ENCODE assay signal across 1 cellular context in the genomic region with DNA sequence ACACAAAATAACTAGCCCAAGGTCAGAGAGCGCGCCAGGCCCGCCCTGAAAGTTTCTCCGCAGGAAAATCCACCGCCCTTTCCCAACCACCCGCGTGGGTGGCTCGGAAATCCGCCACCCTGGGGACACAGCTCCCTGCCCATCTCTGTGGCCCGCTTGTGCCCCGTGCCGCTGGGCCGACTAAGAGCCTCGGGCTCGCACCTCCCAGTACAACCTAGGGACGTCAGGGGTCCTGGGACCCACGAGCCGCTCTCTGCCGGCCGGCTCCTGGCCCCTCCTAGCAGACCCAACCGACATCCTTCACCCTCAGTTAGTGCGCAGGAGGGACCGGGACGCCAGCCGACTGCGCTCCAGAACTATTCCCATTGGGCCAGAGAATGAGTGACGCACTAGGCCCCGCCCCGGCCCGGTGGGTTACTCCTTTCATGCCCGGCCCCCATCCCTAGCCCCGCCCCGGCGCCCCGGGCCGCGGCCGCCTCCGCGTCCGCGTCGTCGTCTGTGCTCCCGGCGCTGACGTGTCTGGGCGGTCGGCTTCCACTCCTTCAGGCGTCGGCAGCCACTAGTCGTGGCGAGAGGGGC.
A peak's percentile ranks its signal among the peaks of the same experiment; 100 is the strongest.
TF ChIP-seq lines count a peak whose summit lies in the region.

No MANE protein-coding gene starts in this region.

TF ChIP-seq in K562, 482 proteins besides CTCF, POLR2A, EP300 and RAD21 (continued from another document and continues in another):
- TF ChIP-seq, protein P1, sequence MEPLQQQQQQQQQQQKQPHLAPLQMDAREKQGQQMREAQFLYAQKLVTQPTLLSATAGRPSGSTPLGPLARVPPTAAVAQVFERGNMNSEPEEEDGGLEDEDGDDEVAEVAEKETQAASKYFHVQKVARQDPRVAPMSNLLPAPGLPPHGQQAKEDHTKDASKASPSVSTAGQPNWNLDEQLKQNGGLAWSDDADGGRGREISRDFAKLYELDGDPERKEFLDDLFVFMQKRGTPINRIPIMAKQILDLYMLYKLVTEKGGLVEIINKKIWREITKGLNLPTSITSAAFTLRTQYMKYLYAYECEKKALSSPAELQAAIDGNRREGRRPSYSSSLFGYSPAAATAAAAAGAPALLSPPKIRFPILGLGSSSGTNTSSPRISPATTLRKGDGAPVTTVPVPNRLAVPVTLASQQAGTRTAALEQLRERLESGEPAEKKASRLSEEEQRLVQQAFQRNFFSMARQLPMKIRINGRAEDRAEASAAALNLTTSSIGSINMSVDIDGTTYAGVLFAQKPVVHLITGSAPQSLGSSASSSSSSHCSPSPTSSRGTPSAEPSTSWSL (CRISPR knock-in tag; IDR thresholded peaks at IDR 0.05; ENCODE audit: borderline replicate concordance): no peak
- TF ChIP-seq ZNF766 (CRISPR knock-in tag; conservative IDR thresholded peaks at IDR 0.05): peak; percentile 19; the same call in 1 of the 2 replicates
- TF ChIP-seq, protein P2, sequence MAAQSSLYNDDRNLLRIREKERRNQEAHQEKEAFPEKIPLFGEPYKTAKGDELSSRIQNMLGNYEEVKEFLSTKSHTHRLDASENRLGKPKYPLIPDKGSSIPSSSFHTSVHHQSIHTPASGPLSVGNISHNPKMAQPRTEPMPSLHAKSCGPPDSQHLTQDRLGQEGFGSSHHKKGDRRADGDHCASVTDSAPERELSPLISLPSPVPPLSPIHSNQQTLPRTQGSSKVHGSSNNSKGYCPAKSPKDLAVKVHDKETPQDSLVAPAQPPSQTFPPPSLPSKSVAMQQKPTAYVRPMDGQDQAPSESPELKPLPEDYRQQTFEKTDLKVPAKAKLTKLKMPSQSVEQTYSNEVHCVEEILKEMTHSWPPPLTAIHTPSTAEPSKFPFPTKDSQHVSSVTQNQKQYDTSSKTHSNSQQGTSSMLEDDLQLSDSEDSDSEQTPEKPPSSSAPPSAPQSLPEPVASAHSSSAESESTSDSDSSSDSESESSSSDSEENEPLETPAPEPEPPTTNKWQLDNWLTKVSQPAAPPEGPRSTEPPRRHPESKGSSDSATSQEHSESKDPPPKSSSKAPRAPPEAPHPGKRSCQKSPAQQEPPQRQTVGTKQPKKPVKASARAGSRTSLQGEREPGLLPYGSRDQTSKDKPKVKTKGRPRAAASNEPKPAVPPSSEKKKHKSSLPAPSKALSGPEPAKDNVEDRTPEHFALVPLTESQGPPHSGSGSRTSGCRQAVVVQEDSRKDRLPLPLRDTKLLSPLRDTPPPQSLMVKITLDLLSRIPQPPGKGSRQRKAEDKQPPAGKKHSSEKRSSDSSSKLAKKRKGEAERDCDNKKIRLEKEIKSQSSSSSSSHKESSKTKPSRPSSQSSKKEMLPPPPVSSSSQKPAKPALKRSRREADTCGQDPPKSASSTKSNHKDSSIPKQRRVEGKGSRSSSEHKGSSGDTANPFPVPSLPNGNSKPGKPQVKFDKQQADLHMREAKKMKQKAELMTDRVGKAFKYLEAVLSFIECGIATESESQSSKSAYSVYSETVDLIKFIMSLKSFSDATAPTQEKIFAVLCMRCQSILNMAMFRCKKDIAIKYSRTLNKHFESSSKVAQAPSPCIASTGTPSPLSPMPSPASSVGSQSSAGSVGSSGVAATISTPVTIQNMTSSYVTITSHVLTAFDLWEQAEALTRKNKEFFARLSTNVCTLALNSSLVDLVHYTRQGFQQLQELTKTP (IDR thresholded peaks at IDR 0.05; ENCODE audit: low read depth in 1 of 2, partially characterized antibody in 2 of 2): peak in 1 of 2 experiments; percentile 38
- TF ChIP-seq ASH1L (IDR thresholded peaks at IDR 0.05; ENCODE audit: borderline replicate concordance, low read depth, partially characterized antibody): no peak
- TF ChIP-seq, protein P3, sequence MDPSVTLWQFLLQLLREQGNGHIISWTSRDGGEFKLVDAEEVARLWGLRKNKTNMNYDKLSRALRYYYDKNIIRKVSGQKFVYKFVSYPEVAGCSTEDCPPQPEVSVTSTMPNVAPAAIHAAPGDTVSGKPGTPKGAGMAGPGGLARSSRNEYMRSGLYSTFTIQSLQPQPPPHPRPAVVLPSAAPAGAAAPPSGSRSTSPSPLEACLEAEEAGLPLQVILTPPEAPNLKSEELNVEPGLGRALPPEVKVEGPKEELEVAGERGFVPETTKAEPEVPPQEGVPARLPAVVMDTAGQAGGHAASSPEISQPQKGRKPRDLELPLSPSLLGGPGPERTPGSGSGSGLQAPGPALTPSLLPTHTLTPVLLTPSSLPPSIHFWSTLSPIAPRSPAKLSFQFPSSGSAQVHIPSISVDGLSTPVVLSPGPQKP (CRISPR knock-in tag; IDR thresholded peaks at IDR 0.05): no peak
- peak; percentile 3; the same call in 1 of the 2 replicates for TF ChIP-seq TEAD4 (IDR thresholded peaks at IDR 0.05; ENCODE audit: low read length)
- TF ChIP-seq TEAD4 (CRISPR knock-in tag; IDR thresholded peaks at IDR 0.05; ENCODE audit: borderline replicate concordance): no peak
- TF ChIP-seq, protein P4, sequence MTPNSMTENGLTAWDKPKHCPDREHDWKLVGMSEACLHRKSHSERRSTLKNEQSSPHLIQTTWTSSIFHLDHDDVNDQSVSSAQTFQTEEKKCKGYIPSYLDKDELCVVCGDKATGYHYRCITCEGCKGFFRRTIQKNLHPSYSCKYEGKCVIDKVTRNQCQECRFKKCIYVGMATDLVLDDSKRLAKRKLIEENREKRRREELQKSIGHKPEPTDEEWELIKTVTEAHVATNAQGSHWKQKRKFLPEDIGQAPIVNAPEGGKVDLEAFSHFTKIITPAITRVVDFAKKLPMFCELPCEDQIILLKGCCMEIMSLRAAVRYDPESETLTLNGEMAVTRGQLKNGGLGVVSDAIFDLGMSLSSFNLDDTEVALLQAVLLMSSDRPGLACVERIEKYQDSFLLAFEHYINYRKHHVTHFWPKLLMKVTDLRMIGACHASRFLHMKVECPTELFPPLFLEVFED (CRISPR knock-in tag; conservative IDR thresholded peaks at IDR 0.05): 0 out of 2 replicates have a peak, but pooled peaks have one; percentile 48
- TF ChIP-seq CBX1 (IDR thresholded peaks at IDR 0.05; ENCODE audit: low read depth): no peak
- TF ChIP-seq, protein P5, sequence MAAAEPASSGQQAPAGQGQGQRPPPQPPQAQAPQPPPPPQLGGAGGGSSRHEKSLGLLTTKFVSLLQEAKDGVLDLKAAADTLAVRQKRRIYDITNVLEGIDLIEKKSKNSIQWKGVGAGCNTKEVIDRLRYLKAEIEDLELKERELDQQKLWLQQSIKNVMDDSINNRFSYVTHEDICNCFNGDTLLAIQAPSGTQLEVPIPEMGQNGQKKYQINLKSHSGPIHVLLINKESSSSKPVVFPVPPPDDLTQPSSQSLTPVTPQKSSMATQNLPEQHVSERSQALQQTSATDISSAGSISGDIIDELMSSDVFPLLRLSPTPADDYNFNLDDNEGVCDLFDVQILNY (CRISPR knock-in tag; IDR thresholded peaks at IDR 0.05): no peak
- no peak for TF ChIP-seq ZNF212 (CRISPR knock-in tag; IDR thresholded peaks at IDR 0.05)
- TF ChIP-seq ZNF695 (CRISPR knock-in tag; IDR thresholded peaks at IDR 0.05): no peak
- peak; percentile 68 for TF ChIP-seq HNRNPLL (IDR thresholded peaks at IDR 0.05; ENCODE audit: low read depth, low read length, poor library complexity, severe bottlenecking)
- peak; percentile 78 for TF ChIP-seq FOSL1 (tag; conservative IDR thresholded peaks at IDR 0.05)
- no peak for TF ChIP-seq HNRNPL (IDR thresholded peaks at IDR 0.05; ENCODE audit: low read depth, low read length)
- no peak for TF ChIP-seq SMARCA4 (IDR thresholded peaks at IDR 0.05)
- no peak for TF ChIP-seq KHSRP (IDR thresholded peaks at IDR 0.05)
- TF ChIP-seq, protein P6, sequence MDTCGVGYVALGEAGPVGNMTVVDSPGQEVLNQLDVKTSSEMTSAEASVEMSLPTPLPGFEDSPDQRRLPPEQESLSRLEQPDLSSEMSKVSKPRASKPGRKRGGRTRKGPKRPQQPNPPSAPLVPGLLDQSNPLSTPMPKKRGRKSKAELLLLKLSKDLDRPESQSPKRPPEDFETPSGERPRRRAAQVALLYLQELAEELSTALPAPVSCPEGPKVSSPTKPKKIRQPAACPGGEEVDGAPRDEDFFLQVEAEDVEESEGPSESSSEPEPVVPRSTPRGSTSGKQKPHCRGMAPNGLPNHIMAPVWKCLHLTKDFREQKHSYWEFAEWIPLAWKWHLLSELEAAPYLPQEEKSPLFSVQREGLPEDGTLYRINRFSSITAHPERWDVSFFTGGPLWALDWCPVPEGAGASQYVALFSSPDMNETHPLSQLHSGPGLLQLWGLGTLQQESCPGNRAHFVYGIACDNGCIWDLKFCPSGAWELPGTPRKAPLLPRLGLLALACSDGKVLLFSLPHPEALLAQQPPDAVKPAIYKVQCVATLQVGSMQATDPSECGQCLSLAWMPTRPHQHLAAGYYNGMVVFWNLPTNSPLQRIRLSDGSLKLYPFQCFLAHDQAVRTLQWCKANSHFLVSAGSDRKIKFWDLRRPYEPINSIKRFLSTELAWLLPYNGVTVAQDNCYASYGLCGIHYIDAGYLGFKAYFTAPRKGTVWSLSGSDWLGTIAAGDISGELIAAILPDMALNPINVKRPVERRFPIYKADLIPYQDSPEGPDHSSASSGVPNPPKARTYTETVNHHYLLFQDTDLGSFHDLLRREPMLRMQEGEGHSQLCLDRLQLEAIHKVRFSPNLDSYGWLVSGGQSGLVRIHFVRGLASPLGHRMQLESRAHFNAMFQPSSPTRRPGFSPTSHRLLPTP (IDR thresholded peaks at IDR 0.05; ENCODE audit: borderline replicate concordance, extremely low read depth, insufficient read length): no peak
- 0 out of 2 replicates have a peak, but pooled peaks have one; percentile 21 for TF ChIP-seq ZNF175 (CRISPR knock-in tag; IDR thresholded peaks at IDR 0.05; ENCODE audit: low read depth)
- TF ChIP-seq MEIS2 (IDR thresholded peaks at IDR 0.05; ENCODE audit: partially characterized antibody): peak; percentile 45
- TF ChIP-seq TRIM28 (IDR thresholded peaks at IDR 0.05): no peak
- no peak for TF ChIP-seq ILF3 (IDR thresholded peaks at IDR 0.05; ENCODE audit: borderline replicate concordance)
- TF ChIP-seq, protein P7, sequence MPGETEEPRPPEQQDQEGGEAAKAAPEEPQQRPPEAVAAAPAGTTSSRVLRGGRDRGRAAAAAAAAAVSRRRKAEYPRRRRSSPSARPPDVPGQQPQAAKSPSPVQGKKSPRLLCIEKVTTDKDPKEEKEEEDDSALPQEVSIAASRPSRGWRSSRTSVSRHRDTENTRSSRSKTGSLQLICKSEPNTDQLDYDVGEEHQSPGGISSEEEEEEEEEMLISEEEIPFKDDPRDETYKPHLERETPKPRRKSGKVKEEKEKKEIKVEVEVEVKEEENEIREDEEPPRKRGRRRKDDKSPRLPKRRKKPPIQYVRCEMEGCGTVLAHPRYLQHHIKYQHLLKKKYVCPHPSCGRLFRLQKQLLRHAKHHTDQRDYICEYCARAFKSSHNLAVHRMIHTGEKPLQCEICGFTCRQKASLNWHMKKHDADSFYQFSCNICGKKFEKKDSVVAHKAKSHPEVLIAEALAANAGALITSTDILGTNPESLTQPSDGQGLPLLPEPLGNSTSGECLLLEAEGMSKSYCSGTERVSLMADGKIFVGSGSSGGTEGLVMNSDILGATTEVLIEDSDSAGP (CRISPR knock-in tag; IDR thresholded peaks at IDR 0.05): no peak
- peak; percentile 92 to 93 for TF ChIP-seq NRF1 (conservative IDR thresholded peaks at IDR 0.05 in 1 of 2, IDR thresholded peaks at IDR 0.05 in 1 of 2)
- TF ChIP-seq ZNF764 (CRISPR knock-in tag; IDR thresholded peaks at IDR 0.05; ENCODE audit: low read depth): peak; percentile 45; the same call in 1 of the 2 replicates
- no peak for TF ChIP-seq SAFB2 (IDR thresholded peaks at IDR 0.05; ENCODE audit: borderline replicate concordance, low read depth, low read length, severe bottlenecking)
- TF ChIP-seq EHMT2 (IDR thresholded peaks at IDR 0.05): no peak
- peak; percentile 65; the same call in 1 of the 2 replicates for TF ChIP-seq E2F3 (CRISPR knock-in tag; IDR thresholded peaks at IDR 0.05)
- peak in 1 of 2 experiments; percentile 94; a peak in 1 of 4 replicates for TF ChIP-seq MAZ (CRISPR knock-in tag; conservative IDR thresholded peaks at IDR 0.05 in 1 of 2, IDR thresholded peaks at IDR 0.05 in 1 of 2)
- TF ChIP-seq, protein P8, sequence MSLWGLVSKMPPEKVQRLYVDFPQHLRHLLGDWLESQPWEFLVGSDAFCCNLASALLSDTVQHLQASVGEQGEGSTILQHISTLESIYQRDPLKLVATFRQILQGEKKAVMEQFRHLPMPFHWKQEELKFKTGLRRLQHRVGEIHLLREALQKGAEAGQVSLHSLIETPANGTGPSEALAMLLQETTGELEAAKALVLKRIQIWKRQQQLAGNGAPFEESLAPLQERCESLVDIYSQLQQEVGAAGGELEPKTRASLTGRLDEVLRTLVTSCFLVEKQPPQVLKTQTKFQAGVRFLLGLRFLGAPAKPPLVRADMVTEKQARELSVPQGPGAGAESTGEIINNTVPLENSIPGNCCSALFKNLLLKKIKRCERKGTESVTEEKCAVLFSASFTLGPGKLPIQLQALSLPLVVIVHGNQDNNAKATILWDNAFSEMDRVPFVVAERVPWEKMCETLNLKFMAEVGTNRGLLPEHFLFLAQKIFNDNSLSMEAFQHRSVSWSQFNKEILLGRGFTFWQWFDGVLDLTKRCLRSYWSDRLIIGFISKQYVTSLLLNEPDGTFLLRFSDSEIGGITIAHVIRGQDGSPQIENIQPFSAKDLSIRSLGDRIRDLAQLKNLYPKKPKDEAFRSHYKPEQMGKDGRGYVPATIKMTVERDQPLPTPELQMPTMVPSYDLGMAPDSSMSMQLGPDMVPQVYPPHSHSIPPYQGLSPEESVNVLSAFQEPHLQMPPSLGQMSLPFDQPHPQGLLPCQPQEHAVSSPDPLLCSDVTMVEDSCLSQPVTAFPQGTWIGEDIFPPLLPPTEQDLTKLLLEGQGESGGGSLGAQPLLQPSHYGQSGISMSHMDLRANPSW (CRISPR knock-in tag; IDR thresholded peaks at IDR 0.05): 0 out of 2 replicates have a peak, but pooled peaks have one; percentile 28
- TF ChIP-seq BCL6 (CRISPR knock-in tag; IDR thresholded peaks at IDR 0.05): no peak
- no peak for TF ChIP-seq HMG20B (CRISPR knock-in tag; IDR thresholded peaks at IDR 0.05)
- TF ChIP-seq, protein P9, sequence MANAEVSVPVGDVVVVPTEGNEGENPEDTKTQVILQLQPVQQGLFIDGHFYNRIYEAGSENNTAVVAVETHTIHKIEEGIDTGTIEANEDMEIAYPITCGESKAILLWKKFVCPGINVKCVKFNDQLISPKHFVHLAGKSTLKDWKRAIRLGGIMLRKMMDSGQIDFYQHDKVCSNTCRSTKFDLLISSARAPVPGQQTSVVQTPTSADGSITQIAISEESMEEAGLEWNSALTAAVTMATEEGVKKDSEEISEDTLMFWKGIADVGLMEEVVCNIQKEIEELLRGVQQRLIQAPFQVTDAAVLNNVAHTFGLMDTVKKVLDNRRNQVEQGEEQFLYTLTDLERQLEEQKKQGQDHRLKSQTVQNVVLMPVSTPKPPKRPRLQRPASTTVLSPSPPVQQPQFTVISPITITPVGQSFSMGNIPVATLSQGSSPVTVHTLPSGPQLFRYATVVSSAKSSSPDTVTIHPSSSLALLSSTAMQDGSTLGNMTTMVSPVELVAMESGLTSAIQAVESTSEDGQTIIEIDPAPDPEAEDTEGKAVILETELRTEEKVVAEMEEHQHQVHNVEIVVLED (CRISPR knock-in tag; IDR thresholded peaks at IDR 0.05): peak; percentile 75
- TF ChIP-seq, protein P10, sequence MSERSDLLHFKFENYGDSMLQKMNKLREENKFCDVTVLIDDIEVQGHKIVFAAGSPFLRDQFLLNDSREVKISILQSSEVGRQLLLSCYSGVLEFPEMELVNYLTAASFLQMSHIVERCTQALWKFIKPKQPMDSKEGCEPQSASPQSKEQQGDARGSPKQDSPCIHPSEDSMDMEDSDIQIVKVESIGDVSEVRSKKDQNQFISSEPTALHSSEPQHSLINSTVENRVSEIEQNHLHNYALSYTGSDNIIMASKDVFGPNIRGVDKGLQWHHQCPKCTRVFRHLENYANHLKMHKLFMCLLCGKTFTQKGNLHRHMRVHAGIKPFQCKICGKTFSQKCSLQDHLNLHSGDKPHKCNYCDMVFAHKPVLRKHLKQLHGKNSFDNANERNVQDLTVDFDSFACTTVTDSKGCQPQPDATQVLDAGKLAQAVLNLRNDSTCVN (CRISPR knock-in tag; IDR thresholded peaks at IDR 0.05): no peak
- TF ChIP-seq, protein P11, sequence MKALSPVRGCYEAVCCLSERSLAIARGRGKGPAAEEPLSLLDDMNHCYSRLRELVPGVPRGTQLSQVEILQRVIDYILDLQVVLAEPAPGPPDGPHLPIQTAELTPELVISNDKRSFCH (CRISPR knock-in tag; IDR thresholded peaks at IDR 0.05): no peak
- TF ChIP-seq, protein P11 (tag; IDR thresholded peaks at IDR 0.05): no peak
